Comparison of ENCODE assay signal across 8 cellular contexts in genomic region chr10:119401671-119402395, GRCh38.
DNase-seq lines count a peak whose midpoint lies in the region; ATAC-seq, FAIRE-seq and TF ChIP-seq lines count a peak whose summit lies in the region.

No MANE protein-coding gene starts in this region.

- TF ChIP-seq CTCF in mammary epithelial cell (conservative IDR thresholded peaks at IDR 0.05 in 1 of 2, IDR thresholded peaks at IDR 0.05 in 1 of 2; ENCODE audit: extremely low read depth in 1 of 2, insufficient read depth in 1 of 2, low read depth in 1 of 2, low read length in 2 of 2) (no peak), HepG2 (CRISPR knock-in tag; IDR thresholded peaks at IDR 0.05) (no peak), type B pancreatic cell (conservative IDR thresholded peaks at IDR 0.05) (no peak)

- ATAC-seq in HepG2 (no peak), HG03342 (IDR thresholded peaks at IDR 0.05; ENCODE audit: unreplicated experiment) (no peak), GM19395 (IDR thresholded peaks at IDR 0.05; ENCODE audit: unreplicated experiment) (no peak)

- H4K20me1 ChIP-seq in mammary epithelial cell (ENCODE audit: insufficient read depth, low read length) (no peaks in the 10 kb centered on the region), HepG2 (ENCODE audit: insufficient read depth, low read length) (no peaks in the 10 kb centered on the region)

- no peak for TF ChIP-seq EP300 in HepG2 (IDR thresholded peaks at IDR 0.05; ENCODE audit: low read depth in 2 of 2, low read length in 2 of 2)
- TF ChIP-seq EP300 in HepG2 (CRISPR knock-in tag; IDR thresholded peaks at IDR 0.05; ENCODE audit: borderline replicate concordance): no peak

- dilution Hi-C loops in mammary epithelial cell (cut with HindIII; ENCODE audit: low sequenced_read_pairs): loop anchor here (5.0 kb wide), 1 partner anchor 95 kb away; no protein-coding TSS in a partner anchor

- H3K4me3 Mint-ChIP-seq in type B pancreatic cell: peak overlapping the region; percentile 23

- no peak for FAIRE-seq in HepG2 (lab: Jason Lieb, UNC)

- no peaks in the 10 kb centered on the region for H3K79me2 ChIP-seq in mammary epithelial cell (ENCODE audit: insufficient read depth, low read length)
- H3K79me2 ChIP-seq in HepG2 (ENCODE audit: insufficient read depth, low read length): no peaks in the 10 kb centered on the region

- H3K36me3 Mint-ChIP-seq in type B pancreatic cell: no peaks in the 10 kb centered on the region

- TF ChIP-seq RAD21 in HepG2 (CRISPR knock-in tag; IDR thresholded peaks at IDR 0.05): no peak

- H3K4me1 ChIP-seq in mammary epithelial cell (ENCODE audit: insufficient read depth, low read length): peaks cover 10% of the 10 kb centered on the region
- H3K4me1 ChIP-seq in HepG2 (ENCODE audit: insufficient read depth, low read length): 0 out of 2 replicates have a peak, but pooled peaks cover 7% of the 10 kb centered on the region

- POLR2A ChIA-PET in HepG2 (lab: Yijun Ruan, JAX): interaction anchor here (1.0 to 1.1 kb wide), 2 partner anchors 7 to 130 kb away, joined by 3 read pairs; no protein-coding TSS in a partner anchor

- no peak for TF ChIP-seq POLR2A in HepG2 (IDR thresholded peaks at IDR 0.05; ENCODE audit: insufficient read depth in 1 of 2, low read depth in 2 of 2, low read length in 2 of 2)

- CTCF ChIA-PET in mammary epithelial cell (lab: Charles Lee; ENCODE audit: low non-redundant PET) (interaction anchor here (0.6 kb wide), 2 partner anchors 43 to 195 kb away, joined by 3 to 4 read pairs; partner anchors contain the start of gene GRK5), HepG2 (lab: Yijun Ruan, JAX; ENCODE audit: low intra/inter-chr PET ratio, low total read pairs) (no interaction called here)

- H3K27ac Mint-ChIP-seq in type B pancreatic cell: peak overlapping the region; percentile 39

- intact Hi-C loops in mammary epithelial cell (cut with micrococcal nuclease): no loop called here
- intact Hi-C loops in HepG2 (cut with micrococcal nuclease; ENCODE audit: unreplicated experiment): no loop called here

- H2AFZ ChIP-seq in mammary epithelial cell (ENCODE audit: low read depth, low read length) (no peak overlapping the region), HepG2 (ENCODE audit: low read length) (no peak overlapping the region)

- H3K27me3 Mint-ChIP-seq in type B pancreatic cell: no peaks in the 10 kb centered on the region

- no peak overlapping the region for H3K9ac ChIP-seq in mammary epithelial cell (ENCODE audit: insufficient read depth, low read length)
- no peak overlapping the region for H3K9ac ChIP-seq in HepG2 (ENCODE audit: insufficient read depth, low read depth, low read length)

- H3K36me3 ChIP-seq in mammary epithelial cell (ENCODE audit: insufficient read depth, low read length) (no peaks in the 10 kb centered on the region), HepG2 (replicated peaks in 1 of 2; ENCODE audit: control insufficient read depth in 1 of 2, insufficient read depth in 2 of 2, low read length in 2 of 2) (peaks cover 4 to 16% of the 10 kb centered on the region in 2 experiments; a peak in 3 of 5 replicates)

- no peak overlapping the region for H3K27ac ChIP-seq in mammary epithelial cell (ENCODE audit: insufficient read depth, low read depth, low read length)
- H3K27ac ChIP-seq in HepG2 (ENCODE audit: extremely low read length, insufficient read depth, low read length): no peak overlapping the region

- no peak overlapping the region for H3K4me3 ChIP-seq in mammary epithelial cell (replicated peaks in 1 of 3; ENCODE audit: insufficient read depth in 1 of 3, low read depth in 2 of 3, low read length in 3 of 3)
- no peak overlapping the region for H3K4me3 ChIP-seq in HepG2 (replicated peaks in 1 of 3; ENCODE audit: insufficient read depth in 1 of 3, low read depth in 2 of 3, low read length in 3 of 3)

- peaks cover 25% of the 10 kb centered on the region for H3K4me1 Mint-ChIP-seq in type B pancreatic cell (ENCODE audit: unreplicated experiment)

- 91% methylated on average over 12 of the region's 14 CpGs for WGBS in mammary epithelial cell (ENCODE audit: low coverage, missing lambda C conversion rate)
- WGBS in HepG2 (ENCODE audit: low lambda C conversion rate): 84% methylated on average over 14 of the region's 14 CpGs

- no peaks in the 10 kb centered on the region for H3K27me3 ChIP-seq in mammary epithelial cell (ENCODE audit: insufficient read depth, low read length)
- no peaks in the 10 kb centered on the region for H3K27me3 ChIP-seq in HepG2 (ENCODE audit: control insufficient read depth in 1 of 2, insufficient read depth in 2 of 2, low read length in 2 of 2)

- H3K4me2 ChIP-seq in mammary epithelial cell (ENCODE audit: insufficient read depth, low read depth, low read length): no peak overlapping the region
- H3K4me2 ChIP-seq in HepG2 (ENCODE audit: low read depth, low read length): no peak overlapping the region

- peak; percentile 59 for DNase-seq in LoVo (ENCODE audit: low spot score)
- DNase-seq in mammary epithelial cell: peak; percentile 77
- DNase-seq in HepG2 (ENCODE audit: low spot score): peak; percentile 35
- no peak for DNase-seq in type B pancreatic cell (ENCODE audit: extremely low spot score, unreplicated experiment)
- no peak for DNase-seq in anterior cingulate cortex (lab: John Stamatoyannopoulos, UW)
- DNase-seq in cerebellar nuclear complex (lab: John Stamatoyannopoulos, UW): no peak

- H3K9me3 Mint-ChIP-seq in type B pancreatic cell: no peaks in the 10 kb centered on the region

- BruUV-seq in mammary epithelial cell (replicated peaks; lab: Mats Ljungman, UMichigan): TSS peak; percentile 68
- no TSS peak for BruUV-seq in HepG2 (replicated peaks; lab: Mats Ljungman, UMichigan)

- no peaks in the 10 kb centered on the region for H3K9me3 ChIP-seq in mammary epithelial cell (replicated peaks; ENCODE audit: insufficient read depth, low read length)
- H3K9me3 ChIP-seq in HepG2 (ENCODE audit: low read length): no peaks in the 10 kb centered on the region

- in situ Hi-C loops in mammary epithelial cell (cut with MboI; ENCODE audit: low sequenced_read_pairs in 2 of 2) (no loop called here), HepG2 (cut with HindIII; ENCODE audit: extremely low pct_ligation_motif_present, low pct_unique_long_range_greater_than_20kb) (no loop called here)

TF ChIP-seq in HepG2, 621 proteins besides CTCF, POLR2A, EP300 and RAD21:
- TF ChIP-seq MBD4 (IDR thresholded peaks at IDR 0.05; ENCODE audit: borderline replicate concordance, low read length) (no peak), FOSL2 (CRISPR knock-in tag; IDR thresholded peaks at IDR 0.05) (peak; percentile 54), SOX5 (CRISPR knock-in tag; IDR thresholded peaks at IDR 0.05; ENCODE audit: borderline replicate concordance) (no peak), ZNF12 (CRISPR knock-in tag; IDR thresholded peaks at IDR 0.05) (peak; percentile 89), ZNF776 (CRISPR knock-in tag; IDR thresholded peaks at IDR 0.05) (no peak)

Comparison
In these comparisons a context has a peak if more than half of its experiments do, and no peak if none do; other contexts are left out.
1. DNase-seq: peak in LoVo (single experiment), mammary epithelial cell (single experiment) and HepG2 (single experiment); none in type B pancreatic cell (single experiment), anterior cingulate cortex (0 of 58) and cerebellar nuclear complex (0 of 2).